In the genomic region with DNA sequence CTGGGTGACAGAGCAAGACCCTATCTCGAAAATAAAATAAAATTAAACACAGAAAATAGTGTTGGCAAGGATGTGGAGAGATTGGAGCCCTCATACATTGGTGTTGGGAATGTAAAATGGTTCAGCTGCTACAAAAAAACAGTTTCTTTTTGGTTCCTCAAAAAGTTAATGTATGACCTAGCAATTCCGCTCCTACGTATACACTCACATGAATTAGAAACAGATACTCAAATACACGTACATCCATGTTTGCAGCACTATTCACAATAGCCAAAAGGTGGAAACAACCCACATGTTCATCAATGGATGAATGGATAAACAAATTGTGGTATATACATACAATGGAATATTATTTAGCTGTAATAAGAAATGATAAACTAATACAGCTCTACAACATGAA, we compare ENCODE assay signal across 28 cellular contexts.
"Had no signal": no experiment of that assay in that cellular context is flagged by ENCODE, and none has a peak within 500 bp of the region (broad histone marks: within the 10 kb centered on the region; RNA-seq: fewer than 3 reads in every experiment).

No MANE protein-coding gene starts in this region.

- H3K27me3 ChIP-seq: testis, thyroid gland, transverse colon, upper lobe of left lung, uterus, vagina had no signal

- H3K9me3 ChIP-seq: testis, thoracic aorta, thyroid gland, upper lobe of right lung, uterus, vagina had no signal

- H3K4me3 Mint-ChIP-seq: stimulated activated effector memory CD8-positive, alpha-beta T cell treated with anti-CD3 and anti-CD28 coated beads, Interleukin-12 subunit alpha, Interleukin-12 subunit beta, amount 100 ng/mL, for 72 hours; stimulated activated memory B cell treated with anti-CD40 and anti-IgM and Interleukin-4, amounts not matched to agents 10 μg/mL and 1 μg/mL and 100 μg/mL, for 72 hours; stimulated activated naive B cell treated with anti-CD40 and anti-IgM and Interleukin-4, amounts not matched to agents 10 μg/mL and 1 μg/mL and 100 μg/mL, for 72 hours; stimulated activated naive CD8-positive, alpha-beta T cell treated with anti-CD3 and anti-CD28 coated beads, Interleukin-15, amount 100 ng/mL, for 72 hours; stimulated activated naive CD8-positive, alpha-beta T cell treated with anti-CD3 and anti-CD28 coated beads, Interleukin-15, Interleukin-2, amounts not matched to agents 100 ng/mL and 50 ng/mL, for 24 hours; type B pancreatic cell had no signal

- DNase-seq: stimulated activated CD4-positive, alpha-beta T cell treated with anti-CD3 and anti-CD28 coated beads, Interleukin-2, amount 100 ng/mL, for 48 hours; stimulated activated CD4-positive, alpha-beta T cell treated with anti-CD3 and anti-CD28 coated beads, Interleukin-4, amount 100 ng/mL, for 1 hour; stimulated activated CD4-positive, alpha-beta T cell treated with anti-CD3 and anti-CD28 coated beads, Interleukin-4, amount 100 ng/mL, for 24 hours; stimulated activated CD4-positive, alpha-beta T cell treated with anti-CD3 and anti-CD28 coated beads, Interleukin-4, amount 100 ng/mL, for 4 hours; stimulated activated CD8-positive, alpha-beta memory T cell treated with anti-CD3 and anti-CD28 coated beads, Interleukin-4, amount 100 ng/mL, for 48 hours; stimulated activated naive B cell treated with anti-CD40 and anti-IgM and Interleukin-4, amounts not matched to agents 10 μg/mL and 1 μg/mL and 100 μg/mL, for 72 hours; stimulated activated naive CD4-positive, alpha-beta T cell; stimulated activated naive CD4-positive, alpha-beta T cell treated with Interleukin-2 at 50 U/mL for 16 hours; stimulated activated naive CD8-positive, alpha-beta T cell treated with anti-CD3 and anti-CD28 coated beads, Interleukin-15, amount 100 ng/mL, for 72 hours; stimulated activated naive CD8-positive, alpha-beta T cell treated with anti-CD3 and anti-CD28 coated beads, Interleukin-15, Interleukin-2, amounts not matched to agents 100 U/mL and 50 U/mL, for 24 hours; stomach; substantia nigra; testis; thyroid gland; tibial artery; transverse colon; trophoblast cell; upper lobe of left lung; upper lobe of right lung; uterus had no signal

- H3K4me1 Mint-ChIP-seq: stimulated activated effector memory CD8-positive, alpha-beta T cell treated with anti-CD3 and anti-CD28 coated beads, Interleukin-12 subunit alpha, Interleukin-12 subunit beta, amount 100 ng/mL, for 72 hours had no signal

- H3K9me3 Mint-ChIP-seq: stimulated activated effector memory CD8-positive, alpha-beta T cell treated with anti-CD3 and anti-CD28 coated beads, Interleukin-12 subunit alpha, Interleukin-12 subunit beta, amount 100 ng/mL, for 72 hours had no signal

- H3K4me3 ChIP-seq: stomach, suprapubic skin, testis, thoracic aorta, thyroid gland, tibial artery, tibial nerve, transverse colon, upper lobe of left lung, upper lobe of right lung, uterus, vagina had no signal

- H3K4me1 ChIP-seq: stomach, suprapubic skin, testis, thyroid gland, tibial artery, tibial nerve, transverse colon, upper lobe of left lung, upper lobe of right lung, uterus, vagina had no signal

- H3K36me3 Mint-ChIP-seq: stimulated activated effector memory CD8-positive, alpha-beta T cell treated with anti-CD3 and anti-CD28 coated beads, Interleukin-12 subunit alpha, Interleukin-12 subunit beta, amount 100 ng/mL, for 72 hours; stimulated activated memory B cell treated with anti-CD40 and anti-IgM and Interleukin-4, amounts not matched to agents 10 μg/mL and 1 μg/mL and 100 μg/mL, for 72 hours had no signal

- H3K27ac Mint-ChIP-seq: stimulated activated effector memory CD8-positive, alpha-beta T cell treated with anti-CD3 and anti-CD28 coated beads, Interleukin-12 subunit alpha, Interleukin-12 subunit beta, amount 100 ng/mL, for 72 hours; stimulated activated memory B cell treated with anti-CD40 and anti-IgM and Interleukin-4, amounts not matched to agents 10 μg/mL and 1 μg/mL and 100 μg/mL, for 72 hours; stimulated activated naive B cell treated with anti-CD40 and anti-IgM and Interleukin-4, amounts not matched to agents 10 μg/mL and 1 μg/mL and 100 μg/mL, for 72 hours; stimulated activated naive CD8-positive, alpha-beta T cell treated with anti-CD3 and anti-CD28 coated beads, Interleukin-15, amount 100 ng/mL, for 72 hours; stimulated activated naive CD8-positive, alpha-beta T cell treated with anti-CD3 and anti-CD28 coated beads, Interleukin-15, Interleukin-2, amounts not matched to agents 100 ng/mL and 50 ng/mL, for 24 hours; type B pancreatic cell had no signal

- H3K27ac ChIP-seq: stomach, suprapubic skin, testis, thoracic aorta, thyroid gland, tibial artery, tibial nerve, transverse colon, upper lobe of left lung, upper lobe of right lung, uterus, vagina had no signal

- ATAC-seq: stimulated activated effector memory CD8-positive, alpha-beta T cell treated with anti-CD3 and anti-CD28 coated beads, Interleukin-12 subunit alpha, Interleukin-12 subunit beta, amount 100 ng/mL, for 72 hours; stimulated activated memory B cell treated with anti-CD40 and anti-IgM and Interleukin-4, amounts not matched to agents 10 μg/mL and 1 μg/mL and 100 μg/mL, for 72 hours; stimulated activated naive B cell treated with anti-CD40 and anti-IgM and Interleukin-4, amounts not matched to agents 10 μg/mL and 1 μg/mL and 100 μg/mL, for 72 hours; stimulated activated naive CD8-positive, alpha-beta T cell treated with anti-CD3 and anti-CD28 coated beads, Interleukin-15, amount 100 ng/mL, for 72 hours; stimulated activated naive CD8-positive, alpha-beta T cell treated with anti-CD3 and anti-CD28 coated beads, Interleukin-15, Interleukin-2, amounts not matched to agents 100 U/mL and 50 U/mL, for 24 hours; upper lobe of right lung had no signal

- H3K36me3 ChIP-seq: stomach, suprapubic skin, thoracic aorta, thyroid gland, tibial artery, tibial nerve, transverse colon, upper lobe of left lung, upper lobe of right lung, uterus, vagina had no signal
